In genomic region chr6:36938536-36938935, GRCh38 we compare ENCODE assay signal across 1 cellular context.
TF ChIP-seq lines count a peak whose summit lies in the region.

No MANE protein-coding gene starts in this region.

TF ChIP-seq in H1, 55 proteins besides CTCF, POLR2A, EP300 and RAD21:
- TF ChIP-seq CREB1 (IDR thresholded peaks at IDR 0.05) (no peak), CEBPB (IDR thresholded peaks at IDR 0.05; ENCODE audit: low read depth, low read length) (no peak), RXRA (IDR thresholded peaks at IDR 0.05; ENCODE audit: insufficient read depth, low read depth, low read length) (no peak), SIRT6 (IDR thresholded peaks at IDR 0.05; ENCODE audit: low read length) (no peak), RNF2 (IDR thresholded peaks at IDR 0.05; ENCODE audit: borderline replicate concordance, low read depth, low read length, missing control alignments, poor library complexity, severe bottlenecking) (no peak), BRCA1 (IDR thresholded peaks at IDR 0.05; ENCODE audit: low read depth, low read length) (no peak), SP2 (IDR thresholded peaks at IDR 0.05; ENCODE audit: low read length) (no peak), POLR2AphosphoS5 (IDR thresholded peaks at IDR 0.05; ENCODE audit: low read depth, low read length) (no peak), HDAC2 (IDR thresholded peaks at IDR 0.05; ENCODE audit: borderline replicate concordance in 1 of 2, low read depth in 2 of 2, low read length in 2 of 2) (no peak), RBBP5 (IDR thresholded peaks at IDR 0.05; ENCODE audit: borderline replicate concordance, low read depth, low read length) (no peak), FOSL1 (IDR thresholded peaks at IDR 0.05; ENCODE audit: insufficient read depth, low read depth, low read length) (no peak)
- TF ChIP-seq, protein P1, sequence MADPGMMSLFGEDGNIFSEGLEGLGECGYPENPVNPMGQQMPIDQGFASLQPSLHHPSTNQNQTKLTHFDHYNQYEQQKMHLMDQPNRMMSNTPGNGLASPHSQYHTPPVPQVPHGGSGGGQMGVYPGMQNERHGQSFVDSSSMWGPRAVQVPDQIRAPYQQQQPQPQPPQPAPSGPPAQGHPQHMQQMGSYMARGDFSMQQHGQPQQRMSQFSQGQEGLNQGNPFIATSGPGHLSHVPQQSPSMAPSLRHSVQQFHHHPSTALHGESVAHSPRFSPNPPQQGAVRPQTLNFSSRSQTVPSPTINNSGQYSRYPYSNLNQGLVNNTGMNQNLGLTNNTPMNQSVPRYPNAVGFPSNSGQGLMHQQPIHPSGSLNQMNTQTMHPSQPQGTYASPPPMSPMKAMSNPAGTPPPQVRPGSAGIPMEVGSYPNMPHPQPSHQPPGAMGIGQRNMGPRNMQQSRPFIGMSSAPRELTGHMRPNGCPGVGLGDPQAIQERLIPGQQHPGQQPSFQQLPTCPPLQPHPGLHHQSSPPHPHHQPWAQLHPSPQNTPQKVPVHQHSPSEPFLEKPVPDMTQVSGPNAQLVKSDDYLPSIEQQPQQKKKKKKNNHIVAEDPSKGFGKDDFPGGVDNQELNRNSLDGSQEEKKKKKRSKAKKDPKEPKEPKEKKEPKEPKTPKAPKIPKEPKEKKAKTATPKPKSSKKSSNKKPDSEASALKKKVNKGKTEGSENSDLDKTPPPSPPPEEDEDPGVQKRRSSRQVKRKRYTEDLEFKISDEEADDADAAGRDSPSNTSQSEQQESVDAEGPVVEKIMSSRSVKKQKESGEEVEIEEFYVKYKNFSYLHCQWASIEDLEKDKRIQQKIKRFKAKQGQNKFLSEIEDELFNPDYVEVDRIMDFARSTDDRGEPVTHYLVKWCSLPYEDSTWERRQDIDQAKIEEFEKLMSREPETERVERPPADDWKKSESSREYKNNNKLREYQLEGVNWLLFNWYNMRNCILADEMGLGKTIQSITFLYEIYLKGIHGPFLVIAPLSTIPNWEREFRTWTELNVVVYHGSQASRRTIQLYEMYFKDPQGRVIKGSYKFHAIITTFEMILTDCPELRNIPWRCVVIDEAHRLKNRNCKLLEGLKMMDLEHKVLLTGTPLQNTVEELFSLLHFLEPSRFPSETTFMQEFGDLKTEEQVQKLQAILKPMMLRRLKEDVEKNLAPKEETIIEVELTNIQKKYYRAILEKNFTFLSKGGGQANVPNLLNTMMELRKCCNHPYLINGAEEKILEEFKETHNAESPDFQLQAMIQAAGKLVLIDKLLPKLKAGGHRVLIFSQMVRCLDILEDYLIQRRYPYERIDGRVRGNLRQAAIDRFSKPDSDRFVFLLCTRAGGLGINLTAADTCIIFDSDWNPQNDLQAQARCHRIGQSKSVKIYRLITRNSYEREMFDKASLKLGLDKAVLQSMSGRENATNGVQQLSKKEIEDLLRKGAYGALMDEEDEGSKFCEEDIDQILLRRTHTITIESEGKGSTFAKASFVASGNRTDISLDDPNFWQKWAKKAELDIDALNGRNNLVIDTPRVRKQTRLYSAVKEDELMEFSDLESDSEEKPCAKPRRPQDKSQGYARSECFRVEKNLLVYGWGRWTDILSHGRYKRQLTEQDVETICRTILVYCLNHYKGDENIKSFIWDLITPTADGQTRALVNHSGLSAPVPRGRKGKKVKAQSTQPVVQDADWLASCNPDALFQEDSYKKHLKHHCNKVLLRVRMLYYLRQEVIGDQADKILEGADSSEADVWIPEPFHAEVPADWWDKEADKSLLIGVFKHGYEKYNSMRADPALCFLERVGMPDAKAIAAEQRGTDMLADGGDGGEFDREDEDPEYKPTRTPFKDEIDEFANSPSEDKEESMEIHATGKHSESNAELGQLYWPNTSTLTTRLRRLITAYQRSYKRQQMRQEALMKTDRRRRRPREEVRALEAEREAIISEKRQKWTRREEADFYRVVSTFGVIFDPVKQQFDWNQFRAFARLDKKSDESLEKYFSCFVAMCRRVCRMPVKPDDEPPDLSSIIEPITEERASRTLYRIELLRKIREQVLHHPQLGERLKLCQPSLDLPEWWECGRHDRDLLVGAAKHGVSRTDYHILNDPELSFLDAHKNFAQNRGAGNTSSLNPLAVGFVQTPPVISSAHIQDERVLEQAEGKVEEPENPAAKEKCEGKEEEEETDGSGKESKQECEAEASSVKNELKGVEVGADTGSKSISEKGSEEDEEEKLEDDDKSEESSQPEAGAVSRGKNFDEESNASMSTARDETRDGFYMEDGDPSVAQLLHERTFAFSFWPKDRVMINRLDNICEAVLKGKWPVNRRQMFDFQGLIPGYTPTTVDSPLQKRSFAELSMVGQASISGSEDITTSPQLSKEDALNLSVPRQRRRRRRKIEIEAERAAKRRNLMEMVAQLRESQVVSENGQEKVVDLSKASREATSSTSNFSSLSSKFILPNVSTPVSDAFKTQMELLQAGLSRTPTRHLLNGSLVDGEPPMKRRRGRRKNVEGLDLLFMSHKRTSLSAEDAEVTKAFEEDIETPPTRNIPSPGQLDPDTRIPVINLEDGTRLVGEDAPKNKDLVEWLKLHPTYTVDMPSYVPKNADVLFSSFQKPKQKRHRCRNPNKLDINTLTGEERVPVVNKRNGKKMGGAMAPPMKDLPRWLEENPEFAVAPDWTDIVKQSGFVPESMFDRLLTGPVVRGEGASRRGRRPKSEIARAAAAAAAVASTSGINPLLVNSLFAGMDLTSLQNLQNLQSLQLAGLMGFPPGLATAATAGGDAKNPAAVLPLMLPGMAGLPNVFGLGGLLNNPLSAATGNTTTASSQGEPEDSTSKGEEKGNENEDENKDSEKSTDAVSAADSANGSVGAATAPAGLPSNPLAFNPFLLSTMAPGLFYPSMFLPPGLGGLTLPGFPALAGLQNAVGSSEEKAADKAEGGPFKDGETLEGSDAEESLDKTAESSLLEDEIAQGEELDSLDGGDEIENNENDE (IDR thresholded peaks at IDR 0.05; ENCODE audit: insufficient replicate concordance, low read length) = no peak
